1 cellular context compared by ENCODE assay signal in genomic region chr11:47348859-47349258, GRCh38.
TF ChIP-seq lines count a peak whose summit lies in the region.

No MANE protein-coding gene starts in this region.

TF ChIP-seq in GM23338, 12 proteins besides CTCF, POLR2A, EP300 and RAD21 (continued from another document):
- TF ChIP-seq ZNF462 (CRISPR knock-in tag; IDR thresholded peaks at IDR 0.05) (no peak), EZH2 (IDR thresholded peaks at IDR 0.05; ENCODE audit: low read depth, unreplicated experiment) (no peak), JUNB (IDR thresholded peaks at IDR 0.05; ENCODE audit: unreplicated experiment) (no peak), ZNF331 (CRISPR knock-in tag; IDR thresholded peaks at IDR 0.05; ENCODE audit: low read depth) (no peak)
